In genomic region chr11:8386134-8386864, GRCh38 we compare ENCODE assay signal across 25 cellular contexts.
A peak's percentile ranks its signal among the peaks of the same experiment; 100 is the strongest.
DNase-seq lines count a peak whose midpoint lies in the region; ATAC-seq and TF ChIP-seq lines count a peak whose summit lies in the region.
"Had no signal": no experiment of that assay in that cellular context is flagged by ENCODE, and none has a peak within 500 bp of the region (broad histone marks: within the 10 kb centered on the region; RNA-seq: fewer than 3 reads in every experiment).

No MANE protein-coding gene starts in this region.

- H3K27ac ChIP-seq in GM23338 (ENCODE audit: low read depth) (no peak overlapping the region), upper lobe of right lung (no peak overlapping the region), spleen (no peak overlapping the region)
- H3K27ac ChIP-seq: body of pancreas, C4-2B, left ventricle myocardium inferior, right lobe of liver, SJSA1, uterus had no signal

- no peaks in the 10 kb centered on the region for H3K36me3 ChIP-seq in GM23338 (ENCODE audit: insufficient read depth)
- no peaks in the 10 kb centered on the region for H3K36me3 ChIP-seq in upper lobe of right lung
- no peaks in the 10 kb centered on the region for H3K36me3 ChIP-seq in spleen
- H3K36me3 ChIP-seq: left ventricle myocardium inferior, right lobe of liver, SJSA1, uterus had no signal

- POLR2A ChIA-PET in activated CD4-positive, alpha-beta T cell treated with anti-CD3 and anti-CD28 coated beads for 36 hours (lab: Charles Lee) = no interaction called here

- H3K9me3 ChIP-seq in upper lobe of right lung = no peaks in the 10 kb centered on the region
- H3K9me3 ChIP-seq in spleen = no peaks in the 10 kb centered on the region
- H3K9me3 ChIP-seq: body of pancreas, Caco-2, left ventricle myocardium inferior, right lobe of liver, SJSA1, uterus had no signal

- ATAC-seq in GM18861 (IDR thresholded peaks at IDR 0.05; ENCODE audit: unreplicated experiment) (peak; percentile 82), GM23338 (no peak), HG03571 (IDR thresholded peaks at IDR 0.05; ENCODE audit: unreplicated experiment) (peak; percentile 45), upper lobe of right lung (no peak)
- no peak for ATAC-seq in activated CD4-positive, alpha-beta T cell treated with anti-CD3 and anti-CD28 coated beads for 36 hours
- ATAC-seq: body of pancreas; right lobe of liver; stimulated activated effector memory CD8-positive, alpha-beta T cell treated with anti-CD3 and anti-CD28 coated beads, Interleukin-12 subunit alpha, Interleukin-12 subunit beta, amount 100 ng/mL, for 72 hours had no signal

- DNase-seq in GM23338 (ENCODE audit: low spot score) = no peak
- peak; percentile 32 for DNase-seq in upper lobe of right lung
- no peak for DNase-seq in activated CD4-positive, alpha-beta T cell treated with anti-CD3 and anti-CD28 coated beads for 36 hours
- no peak for DNase-seq in spleen
- DNase-seq in GM19238 (ENCODE audit: insufficient read length, low spot score) = no peak
- DNase-seq: activated CD4-positive, alpha-beta T cell treated with anti-CD3 and anti-CD28 coated beads, Interleukin-2, amount 50 U/mL, for 4 hours; activated CD4-positive, CD25-positive, alpha-beta regulatory T cell; activated naive CD4-positive, alpha-beta T cell treated with Interleukin-2 at 50 U/mL for 16 hours; body of pancreas; Caco-2; left ventricle myocardium inferior; naive B cell; NCI-H1105; NCI-H2029; NCI-H69; right lobe of liver; RPMI8226; stimulated activated CD4-positive, alpha-beta T cell treated with anti-CD3 and anti-CD28 coated beads, Interleukin-4, amount 100 ng/mL, for 24 hours; uterus had no signal

- no peak for TF ChIP-seq CTCF in GM23338 (conservative IDR thresholded peaks at IDR 0.05; ENCODE audit: low read depth in 2 of 2)
- TF ChIP-seq CTCF in upper lobe of right lung (IDR thresholded peaks at IDR 0.05) = no peak
- TF ChIP-seq CTCF in spleen (IDR thresholded peaks at IDR 0.05 in 8 of 11, conservative IDR thresholded peaks at IDR 0.05 in 3 of 11) = no peak

- no peaks in the 10 kb centered on the region; the same call in 2 of the 3 replicates for H3K36me3 Mint-ChIP-seq in GM23338 (ENCODE audit: low read depth)
- H3K36me3 Mint-ChIP-seq in activated CD4-positive, alpha-beta T cell treated with anti-CD3 and anti-CD28 coated beads for 36 hours (ENCODE audit: low read depth) = no peaks in the 10 kb centered on the region
- H3K36me3 Mint-ChIP-seq: stimulated activated effector memory CD8-positive, alpha-beta T cell treated with anti-CD3 and anti-CD28 coated beads, Interleukin-12 subunit alpha, Interleukin-12 subunit beta, amount 100 ng/mL, for 72 hours had no signal

- 88 to 93% (median 90%) methylated on average over 12 of the region's 12 CpGs for WGBS in spleen, 5 donors

- no peaks in the 10 kb centered on the region for H3F3A ChIP-seq in GM23338 (replicated peaks; ENCODE audit: low read depth)

- H3K27ac Mint-ChIP-seq in GM23338 = no peak overlapping the region
- no peak overlapping the region for H3K27ac Mint-ChIP-seq in activated CD4-positive, alpha-beta T cell treated with anti-CD3 and anti-CD28 coated beads for 36 hours
- H3K27ac Mint-ChIP-seq: naive B cell; progenitor cell of endocrine pancreas; stimulated activated effector memory CD8-positive, alpha-beta T cell treated with anti-CD3 and anti-CD28 coated beads, Interleukin-12 subunit alpha, Interleukin-12 subunit beta, amount 100 ng/mL, for 72 hours had no signal

- H3K9me3 Mint-ChIP-seq in GM23338 = no peaks in the 10 kb centered on the region
- no peaks in the 10 kb centered on the region for H3K9me3 Mint-ChIP-seq in activated CD4-positive, alpha-beta T cell treated with anti-CD3 and anti-CD28 coated beads for 36 hours (ENCODE audit: low read depth)
- H3K9me3 Mint-ChIP-seq: stimulated activated effector memory CD8-positive, alpha-beta T cell treated with anti-CD3 and anti-CD28 coated beads, Interleukin-12 subunit alpha, Interleukin-12 subunit beta, amount 100 ng/mL, for 72 hours had no signal

- peaks cover 1% of the 10 kb centered on the region for H3K27me3 Mint-ChIP-seq in GM23338 (ENCODE audit: insufficient read depth, low read depth, poor library complexity)
- H3K27me3 Mint-ChIP-seq in activated CD4-positive, alpha-beta T cell treated with anti-CD3 and anti-CD28 coated beads for 36 hours = no peaks in the 10 kb centered on the region
- H3K27me3 Mint-ChIP-seq: progenitor cell of endocrine pancreas had no signal

- H3K9me2 ChIP-seq in GM23338 (ENCODE audit: insufficient read depth) = no peaks in the 10 kb centered on the region

- no peaks in the 10 kb centered on the region; the same call in 1 of the 2 replicates for H4K20me1 ChIP-seq in GM23338 (replicated peaks; ENCODE audit: insufficient read depth)

- H3K4me1 ChIP-seq in GM23338 (ENCODE audit: insufficient read depth) (peaks cover 17% of the 10 kb centered on the region), upper lobe of right lung (peaks cover 12% of the 10 kb centered on the region), spleen (peaks cover 0 to 4% (median 0%) of the 10 kb centered on the region in 6 donors)
- H3K4me1 ChIP-seq: right lobe of liver, SJSA1, uterus had no signal

- TF ChIP-seq POLR2A in spleen (IDR thresholded peaks at IDR 0.05) = no peak

- no peaks in the 10 kb centered on the region for H3K79me2 ChIP-seq in GM23338 (replicated peaks; ENCODE audit: insufficient read depth)

- H3K4me3 Mint-ChIP-seq in GM23338 = no peak overlapping the region
- no peak overlapping the region for H3K4me3 Mint-ChIP-seq in activated CD4-positive, alpha-beta T cell treated with anti-CD3 and anti-CD28 coated beads for 36 hours
- H3K4me3 Mint-ChIP-seq: stimulated activated effector memory CD8-positive, alpha-beta T cell treated with anti-CD3 and anti-CD28 coated beads, Interleukin-12 subunit alpha, Interleukin-12 subunit beta, amount 100 ng/mL, for 72 hours had no signal

- intact Hi-C loops in upper lobe of right lung (cut with DNase I) = no loop called here
- intact Hi-C loops in activated CD4-positive, alpha-beta T cell treated with anti-CD3 and anti-CD28 coated beads for 36 hours (cut with DNase I, micrococcal nuclease) = no loop called here
- intact Hi-C loops in spleen (cut with DNase I; ENCODE audit: low total_unique reads) = no loop called here

- CTCF ChIA-PET in activated CD4-positive, alpha-beta T cell treated with anti-CD3 and anti-CD28 coated beads for 36 hours (lab: Charles Lee) = no interaction called here

- H2AFZ ChIP-seq in GM23338 = peak overlapping the region; percentile 4

- no peak overlapping the region for H3K4me2 ChIP-seq in GM23338

- peaks cover 35% of the 10 kb centered on the region for H3K4me1 Mint-ChIP-seq in GM23338
- no peaks in the 10 kb centered on the region for H3K4me1 Mint-ChIP-seq in activated CD4-positive, alpha-beta T cell treated with anti-CD3 and anti-CD28 coated beads for 36 hours
- H3K4me1 Mint-ChIP-seq: stimulated activated effector memory CD8-positive, alpha-beta T cell treated with anti-CD3 and anti-CD28 coated beads, Interleukin-12 subunit alpha, Interleukin-12 subunit beta, amount 100 ng/mL, for 72 hours had no signal

- H3K4me3 ChIP-seq in GM23338 (no peak overlapping the region), upper lobe of right lung (no peak overlapping the region), spleen (no peak overlapping the region)
- H3K4me3 ChIP-seq: body of pancreas, left ventricle myocardium inferior, right lobe of liver, SJSA1, uterus had no signal

- H3K27me3 ChIP-seq in GM23338 (ENCODE audit: insufficient read depth) (no peaks in the 10 kb centered on the region), upper lobe of right lung (no peaks in the 10 kb centered on the region), spleen (replicated peaks in 1 of 7) (no peaks in the 10 kb centered on the region)
- H3K27me3 ChIP-seq: body of pancreas, right lobe of liver, SJSA1, uterus had no signal

TF ChIP-seq in GM23338, 12 proteins besides CTCF, POLR2A, EP300 and RAD21 (continues in another document):
- no peak for TF ChIP-seq CREB1 (CRISPR knock-in tag; IDR thresholded peaks at IDR 0.05; ENCODE audit: low read depth)
- TF ChIP-seq POLR2AphosphoS5 (IDR thresholded peaks at IDR 0.05; ENCODE audit: low read depth) = no peak
- TF ChIP-seq STAT1 (IDR thresholded peaks at IDR 0.05; ENCODE audit: unreplicated experiment) = no peak
- TF ChIP-seq NANOG (IDR thresholded peaks at IDR 0.05; ENCODE audit: borderline replicate concordance) = no peak
- TF ChIP-seq, protein P1, sequence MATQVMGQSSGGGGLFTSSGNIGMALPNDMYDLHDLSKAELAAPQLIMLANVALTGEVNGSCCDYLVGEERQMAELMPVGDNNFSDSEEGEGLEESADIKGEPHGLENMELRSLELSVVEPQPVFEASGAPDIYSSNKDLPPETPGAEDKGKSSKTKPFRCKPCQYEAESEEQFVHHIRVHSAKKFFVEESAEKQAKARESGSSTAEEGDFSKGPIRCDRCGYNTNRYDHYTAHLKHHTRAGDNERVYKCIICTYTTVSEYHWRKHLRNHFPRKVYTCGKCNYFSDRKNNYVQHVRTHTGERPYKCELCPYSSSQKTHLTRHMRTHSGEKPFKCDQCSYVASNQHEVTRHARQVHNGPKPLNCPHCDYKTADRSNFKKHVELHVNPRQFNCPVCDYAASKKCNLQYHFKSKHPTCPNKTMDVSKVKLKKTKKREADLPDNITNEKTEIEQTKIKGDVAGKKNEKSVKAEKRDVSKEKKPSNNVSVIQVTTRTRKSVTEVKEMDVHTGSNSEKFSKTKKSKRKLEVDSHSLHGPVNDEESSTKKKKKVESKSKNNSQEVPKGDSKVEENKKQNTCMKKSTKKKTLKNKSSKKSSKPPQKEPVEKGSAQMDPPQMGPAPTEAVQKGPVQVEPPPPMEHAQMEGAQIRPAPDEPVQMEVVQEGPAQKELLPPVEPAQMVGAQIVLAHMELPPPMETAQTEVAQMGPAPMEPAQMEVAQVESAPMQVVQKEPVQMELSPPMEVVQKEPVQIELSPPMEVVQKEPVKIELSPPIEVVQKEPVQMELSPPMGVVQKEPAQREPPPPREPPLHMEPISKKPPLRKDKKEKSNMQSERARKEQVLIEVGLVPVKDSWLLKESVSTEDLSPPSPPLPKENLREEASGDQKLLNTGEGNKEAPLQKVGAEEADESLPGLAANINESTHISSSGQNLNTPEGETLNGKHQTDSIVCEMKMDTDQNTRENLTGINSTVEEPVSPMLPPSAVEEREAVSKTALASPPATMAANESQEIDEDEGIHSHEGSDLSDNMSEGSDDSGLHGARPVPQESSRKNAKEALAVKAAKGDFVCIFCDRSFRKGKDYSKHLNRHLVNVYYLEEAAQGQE (IDR thresholded peaks at IDR 0.05; ENCODE audit: unreplicated experiment) = no peak
- no peak for TF ChIP-seq ETS1 (IDR thresholded peaks at IDR 0.05)
- no peak for TF ChIP-seq JUNB (IDR thresholded peaks at IDR 0.05; ENCODE audit: unreplicated experiment)

Comparison
In these comparisons a context has a peak if more than half of its experiments do, and no peak if none do; other contexts are left out.
1. ATAC-seq: peak in GM18861 (single experiment) and HG03571 (single experiment); none in GM23338 (single experiment), upper lobe of right lung (single experiment) and activated CD4-positive, alpha-beta T cell treated with anti-CD3 and anti-CD28 coated beads for 36 hours (single experiment).